ENCODE assay signal across 8 cellular contexts in genomic region chr11:118998822-118999221, GRCh38. TPM values are rescaled to one million over a fixed set of nuclear protein-coding genes. Genes with fewer than 3 reads are reported as not detected.
DNase-seq lines count a peak whose midpoint lies in the region; ATAC-seq and TF ChIP-seq lines count a peak whose summit lies in the region.

No MANE protein-coding gene starts in this region.

- peak in 1 of 2 donors; percentile 65 for DNase-seq in cardiac muscle cell (ENCODE audit: low read depth in 1 of 2, low spot score in 1 of 2)
- DNase-seq in cardiac septum (ENCODE audit: low spot score) = no peak
- DNase-seq in activated CD8-positive, alpha-beta T cell treated with anti-CD3 and anti-CD28 coated beads, Interleukin-2, amount 10 ng/mL, durations not matched to agents 7 days and 5 days = no peak
- DNase-seq in stimulated activated naive B cell treated with anti-CD40 and anti-IgM and Interleukin-4, amounts not matched to agents 10 μg/mL and 1 μg/mL and 100 μg/mL, for 72 hours = no peak
- DNase-seq in NCI-H1417 (lab: John Stamatoyannopoulos, UW) = no peak
- DNase-seq in stimulated activated CD4-positive, alpha-beta T cell treated with anti-CD3 and anti-CD28 coated beads, Interleukin-15, amount 100 ng/mL, for 24 hours = no peak

- no peaks in the 10 kb centered on the region for H3K9me3 ChIP-seq in cardiac muscle cell (ENCODE audit: low read depth)
- no peaks in the 10 kb centered on the region for H3K9me3 ChIP-seq in iPS-18c (ENCODE audit: control insufficient read depth, insufficient read depth, low read length)

- H3K4me1 Mint-ChIP-seq in activated CD8-positive, alpha-beta T cell treated with anti-CD3 and anti-CD28 coated beads, Interleukin-2, amount 10 ng/mL, durations not matched to agents 7 days and 5 days (ENCODE audit: low read depth) = peaks cover 39% of the 10 kb centered on the region
- H3K4me1 Mint-ChIP-seq in stimulated activated naive B cell treated with anti-CD40 and anti-IgM and Interleukin-4, amounts not matched to agents 10 μg/mL and 1 μg/mL and 100 μg/mL, for 72 hours = peaks cover 15 to 44% of the 10 kb centered on the region in 2 donors

- no peak overlapping the region for H3K27ac ChIP-seq in cardiac muscle cell

- intact Hi-C loops in cardiac septum (cut with DNase I) = loop anchor here (1.0 kb wide), 1 partner anchor 19 kb away; the partner anchor contains the start of genes RPS25 and TRAPPC4

- peak overlapping the region; percentile 92 for H3K27ac Mint-ChIP-seq in activated CD8-positive, alpha-beta T cell treated with anti-CD3 and anti-CD28 coated beads, Interleukin-2, amount 10 ng/mL, durations not matched to agents 7 days and 5 days
- peak overlapping the region; percentile 97 for H3K27ac Mint-ChIP-seq in stimulated activated naive B cell treated with anti-CD40 and anti-IgM and Interleukin-4, amounts not matched to agents 10 μg/mL and 1 μg/mL and 100 μg/mL, for 72 hours

- no peak for ATAC-seq in activated CD8-positive, alpha-beta T cell treated with anti-CD3 and anti-CD28 coated beads, Interleukin-2, amount 10 ng/mL, durations not matched to agents 7 days and 5 days
- ATAC-seq in stimulated activated naive B cell treated with anti-CD40 and anti-IgM and Interleukin-4, amounts not matched to agents 10 μg/mL and 1 μg/mL and 100 μg/mL, for 72 hours (replicated peaks) = no peak
- ATAC-seq in GM19452 (IDR thresholded peaks at IDR 0.05; ENCODE audit: unreplicated experiment) = no peak

- POLR2A ChIA-PET in activated CD8-positive, alpha-beta T cell treated with anti-CD3 and anti-CD28 coated beads, Interleukin-2, amount 10 ng/mL, durations not matched to agents 7 days and 5 days (lab: Charles Lee) = interaction anchor here (0.8 to 2.8 kb wide), 4 partner anchors 17 to 73 kb away, joined by 3 to 37 read pairs (median 10); partner anchors contain the start of genes RPS25 and TRAPPC4

- TF ChIP-seq CTCF in cardiac muscle cell (IDR thresholded peaks at IDR 0.05; ENCODE audit: low read depth, low read length) = no peak

- H3K36me3 ChIP-seq in cardiac muscle cell = peaks cover 21% of the 10 kb centered on the region

- no peaks in the 10 kb centered on the region for H3K9me3 Mint-ChIP-seq in activated CD8-positive, alpha-beta T cell treated with anti-CD3 and anti-CD28 coated beads, Interleukin-2, amount 10 ng/mL, durations not matched to agents 7 days and 5 days (ENCODE audit: insufficient read depth)
- no peaks in the 10 kb centered on the region for H3K9me3 Mint-ChIP-seq in stimulated activated naive B cell treated with anti-CD40 and anti-IgM and Interleukin-4, amounts not matched to agents 10 μg/mL and 1 μg/mL and 100 μg/mL, for 72 hours

- no peaks in the 10 kb centered on the region for H3K27me3 Mint-ChIP-seq in activated CD8-positive, alpha-beta T cell treated with anti-CD3 and anti-CD28 coated beads, Interleukin-2, amount 10 ng/mL, durations not matched to agents 7 days and 5 days (ENCODE audit: low read depth)
- no peaks in the 10 kb centered on the region for H3K27me3 Mint-ChIP-seq in stimulated activated naive B cell treated with anti-CD40 and anti-IgM and Interleukin-4, amounts not matched to agents 10 μg/mL and 1 μg/mL and 100 μg/mL, for 72 hours

- H3K4me3 ChIP-seq in cardiac muscle cell = peak overlapping the region; percentile 59
- H3K4me3 ChIP-seq in iPS-18c (ENCODE audit: insufficient read depth, low read depth, low read length) = peak overlapping the region; percentile 77

- H3K4me3 Mint-ChIP-seq in activated CD8-positive, alpha-beta T cell treated with anti-CD3 and anti-CD28 coated beads, Interleukin-2, amount 10 ng/mL, durations not matched to agents 7 days and 5 days = peak overlapping the region; percentile 90
- peak overlapping the region; percentile 97 to 98 for H3K4me3 Mint-ChIP-seq in stimulated activated naive B cell treated with anti-CD40 and anti-IgM and Interleukin-4, amounts not matched to agents 10 μg/mL and 1 μg/mL and 100 μg/mL, for 72 hours

- peaks cover 52% of the 10 kb centered on the region for H3K36me3 Mint-ChIP-seq in activated CD8-positive, alpha-beta T cell treated with anti-CD3 and anti-CD28 coated beads, Interleukin-2, amount 10 ng/mL, durations not matched to agents 7 days and 5 days (ENCODE audit: low read depth)
- peaks cover 13 to 31% of the 10 kb centered on the region in 2 donors for H3K36me3 Mint-ChIP-seq in stimulated activated naive B cell treated with anti-CD40 and anti-IgM and Interleukin-4, amounts not matched to agents 10 μg/mL and 1 μg/mL and 100 μg/mL, for 72 hours

- H3K27me3 ChIP-seq in cardiac muscle cell = no peaks in the 10 kb centered on the region

- no peaks in the 10 kb centered on the region for H3K4me1 ChIP-seq in cardiac muscle cell (ENCODE audit: low read depth)

- CTCF ChIA-PET in activated CD8-positive, alpha-beta T cell treated with anti-CD3 and anti-CD28 coated beads, Interleukin-2, amount 10 ng/mL, durations not matched to agents 7 days and 5 days (lab: Charles Lee) = interaction anchor here (1.0 to 1.4 kb wide), 2 partner anchors 68 to 309 kb away, joined by 3 to 4 read pairs; no protein-coding TSS in a partner anchor

RNA-seq across cellular contexts. Expression of gene CENATAC, which starts 0.9 kb away (rescaled TPM):
- total RNA-seq in cardiac muscle cell = 26.6 and 78.2 TPM in 2 replicates
- 25.2 and 27.0 TPM in 2 replicates for polyA plus RNA-seq in cardiac muscle cell
- 15.0 TPM for total RNA-seq in cardiac septum
- total RNA-seq in activated CD8-positive, alpha-beta T cell treated with anti-CD3 and anti-CD28 coated beads, Interleukin-2, amount 10 ng/mL, durations not matched to agents 7 days and 5 days = 10 to 100 TPM; 39.3 to 41.1 TPM

RNA-seq across cellular contexts. Expression of gene RPS25, which starts 19.3 kb away (rescaled TPM):
- total RNA-seq in cardiac muscle cell (837 and 1,038 TPM in 2 replicates), cardiac septum (572 TPM)
- polyA plus RNA-seq in cardiac muscle cell = 1,114 and 1,223 TPM in 2 replicates
- 1,000 to 10,000 TPM; 1,115 to 1,170 TPM for total RNA-seq in activated CD8-positive, alpha-beta T cell treated with anti-CD3 and anti-CD28 coated beads, Interleukin-2, amount 10 ng/mL, durations not matched to agents 7 days and 5 days

RNA-seq across cellular contexts. Expression of gene TRAPPC4, which starts 19.7 kb away (rescaled TPM):
- total RNA-seq in cardiac muscle cell = 56.1 and 64.8 TPM in 2 replicates
- polyA plus RNA-seq in cardiac muscle cell = 130 and 166 TPM in 2 replicates
- 42.4 TPM for total RNA-seq in cardiac septum
- 10 to 100 TPM; 58.6 to 65.0 TPM for total RNA-seq in activated CD8-positive, alpha-beta T cell treated with anti-CD3 and anti-CD28 coated beads, Interleukin-2, amount 10 ng/mL, durations not matched to agents 7 days and 5 days

RNA-seq across cellular contexts. Expression of gene FOXR1, which starts 27.3 kb away (rescaled TPM):
- total RNA-seq in cardiac muscle cell (0.42 TPM in 1 of 2 replicates, not detected in the other), cardiac septum (not detected)
- polyA plus RNA-seq in cardiac muscle cell = not detected in 2 replicates
- total RNA-seq in activated CD8-positive, alpha-beta T cell treated with anti-CD3 and anti-CD28 coated beads, Interleukin-2, amount 10 ng/mL, durations not matched to agents 7 days and 5 days = not detected

RNA-seq across cellular contexts. Expression of gene SLC37A4, which starts 31.9 kb away (rescaled TPM):
- total RNA-seq in cardiac muscle cell = 38.7 and 41.4 TPM in 2 replicates
- polyA plus RNA-seq in cardiac muscle cell = 36.7 and 41.3 TPM in 2 replicates
- 3.9 TPM for total RNA-seq in cardiac septum
- total RNA-seq in activated CD8-positive, alpha-beta T cell treated with anti-CD3 and anti-CD28 coated beads, Interleukin-2, amount 10 ng/mL, durations not matched to agents 7 days and 5 days = 10 to 100 TPM; 22.4 to 26.6 TPM
